In the genomic region with DNA sequence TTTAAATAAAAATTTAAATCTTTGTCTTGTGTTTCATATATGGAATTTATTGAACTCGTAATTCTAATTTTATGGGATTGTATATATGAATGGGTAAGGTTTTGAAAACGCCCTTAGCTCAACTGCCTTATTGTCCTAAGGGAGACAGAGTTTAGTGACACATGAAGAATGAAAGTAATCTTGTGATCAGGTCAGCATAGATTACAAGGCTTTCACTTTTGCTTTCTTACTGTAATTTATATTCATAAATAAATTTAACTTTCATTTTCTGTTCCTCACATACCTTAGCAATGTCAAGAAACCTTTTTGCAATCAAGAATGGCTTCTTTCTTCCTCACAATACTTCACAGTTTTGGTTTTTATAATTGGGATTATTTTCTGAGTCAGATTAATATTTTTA, we compare ENCODE assay signal across 9 cellular contexts. TPM values are rescaled to one million over a fixed set of nuclear protein-coding genes. Genes with fewer than 3 reads are reported as not detected.
DNase-seq lines count a peak whose midpoint lies in the region; ATAC-seq lines count a peak whose summit lies in the region.
"Had no signal": no experiment of that assay in that cellular context is flagged by ENCODE, and none has a peak within 500 bp of the region (broad histone marks: within the 10 kb centered on the region; RNA-seq: fewer than 3 reads in every experiment).

No MANE protein-coding gene starts in this region.

- ATAC-seq in CD4-positive, CD25-positive, alpha-beta regulatory T cell (ENCODE audit: low read depth in 2 of 2): peak; percentile 72 to 77
- ATAC-seq in GM19035 (IDR thresholded peaks at IDR 0.05; ENCODE audit: unreplicated experiment): peak; percentile 84
- peak; percentile 88 for ATAC-seq in HG02885 (IDR thresholded peaks at IDR 0.05; ENCODE audit: poor library complexity, unreplicated experiment)

- peaks cover 24 to 49% (median 35%) of the 10 kb centered on the region in 4 donors for H3K4me1 Mint-ChIP-seq in CD4-positive, CD25-positive, alpha-beta regulatory T cell
- H3K4me1 Mint-ChIP-seq in T-helper 2 cell treated with Interferon-gamma antibody and Interleukin-4, amounts not matched to agents 5 μg/mL and 100 μg/mL, for 36 hours (ENCODE audit: low read depth): peaks cover 14% of the 10 kb centered on the region

- H3K27me3 ChIP-seq in CD4-positive, CD25-positive, alpha-beta regulatory T cell (ENCODE audit: control insufficient read depth, insufficient read depth, low read length): no peaks in the 10 kb centered on the region

- DNase-seq in CD4-positive, CD25-positive, alpha-beta regulatory T cell: peak in 2 of 3 donors; percentile 26 to 50
- no peak for DNase-seq in T-helper 2 cell treated with Interferon-gamma antibody and Interleukin-4, amounts not matched to agents 5 μg/mL and 100 μg/mL, for 36 hours (ENCODE audit: low spot score)
- DNase-seq in effector CD4-positive, alpha-beta T cell: no peak
- DNase-seq in NCI-H1436 treated with DMSO at 0.1 percent for 48 hours (lab: John Stamatoyannopoulos, UW) (no peak), NK-92 (lab: John Stamatoyannopoulos, UW; ENCODE audit: unreplicated experiment) (no peak), HT-29 (ENCODE audit: low spot score) (no peak)
- DNase-seq: activated naive CD4-positive, alpha-beta T cell treated with anti-CD3 and anti-CD28 coated beads for 36 hours had no signal

- no peak overlapping the region for H3K4me3 Mint-ChIP-seq in CD4-positive, CD25-positive, alpha-beta regulatory T cell
- peak overlapping the region; percentile 43 for H3K4me3 Mint-ChIP-seq in T-helper 2 cell treated with Interferon-gamma antibody and Interleukin-4, amounts not matched to agents 5 μg/mL and 100 μg/mL, for 36 hours
- H3K4me3 Mint-ChIP-seq: activated naive CD4-positive, alpha-beta T cell treated with anti-CD3 and anti-CD28 coated beads for 36 hours had no signal

- no peak overlapping the region for H3K27ac Mint-ChIP-seq in CD4-positive, CD25-positive, alpha-beta regulatory T cell
- peak overlapping the region; percentile 20 for H3K27ac Mint-ChIP-seq in T-helper 2 cell treated with Interferon-gamma antibody and Interleukin-4, amounts not matched to agents 5 μg/mL and 100 μg/mL, for 36 hours
- H3K27ac Mint-ChIP-seq: activated naive CD4-positive, alpha-beta T cell treated with anti-CD3 and anti-CD28 coated beads for 36 hours had no signal

- peaks cover 38% of the 10 kb centered on the region for H3K36me3 Mint-ChIP-seq in CD4-positive, CD25-positive, alpha-beta regulatory T cell
- peaks cover 31% of the 10 kb centered on the region for H3K36me3 Mint-ChIP-seq in T-helper 2 cell treated with Interferon-gamma antibody and Interleukin-4, amounts not matched to agents 5 μg/mL and 100 μg/mL, for 36 hours (ENCODE audit: low read depth)

- no peaks in the 10 kb centered on the region for H3K9me3 ChIP-seq in CD4-positive, CD25-positive, alpha-beta regulatory T cell (ENCODE audit: control insufficient read depth in 2 of 2, low read length in 2 of 2)

- peaks cover 11% of the 10 kb centered on the region for H3K4me1 ChIP-seq in CD4-positive, CD25-positive, alpha-beta regulatory T cell (ENCODE audit: control insufficient read depth, insufficient read depth, low read length, poor library complexity, severe bottlenecking)

- peaks cover 0 to 1% (median 0%) of the 10 kb centered on the region in 7 donors for H3K9me3 Mint-ChIP-seq in CD4-positive, CD25-positive, alpha-beta regulatory T cell
- no peaks in the 10 kb centered on the region for H3K9me3 Mint-ChIP-seq in T-helper 2 cell treated with Interferon-gamma antibody and Interleukin-4, amounts not matched to agents 5 μg/mL and 100 μg/mL, for 36 hours

- H3K27me3 Mint-ChIP-seq in CD4-positive, CD25-positive, alpha-beta regulatory T cell: no peaks in the 10 kb centered on the region
- no peaks in the 10 kb centered on the region for H3K27me3 Mint-ChIP-seq in T-helper 2 cell treated with Interferon-gamma antibody and Interleukin-4, amounts not matched to agents 5 μg/mL and 100 μg/mL, for 36 hours (ENCODE audit: low read depth)

- H3K4me3 ChIP-seq in CD4-positive, CD25-positive, alpha-beta regulatory T cell (ENCODE audit: low read depth, low read length): peak overlapping the region; percentile 53

- H3K27ac ChIP-seq in CD4-positive, CD25-positive, alpha-beta regulatory T cell (ENCODE audit: insufficient read depth, low read length, poor library complexity, severe bottlenecking): peak overlapping the region; percentile 41

- H3K36me3 ChIP-seq in CD4-positive, CD25-positive, alpha-beta regulatory T cell (ENCODE audit: control insufficient read depth, insufficient read depth, low read length): peaks cover 37% of the 10 kb centered on the region

RNA-seq across cellular contexts. Expression of a gene that starts 14.4 kb away (rescaled TPM):
- 28.4 TPM for total RNA-seq in CD4-positive, CD25-positive, alpha-beta regulatory T cell
- 10 to 100 TPM; 11.6 to 13.1 (median 12.0) TPM for polyA plus RNA-seq in CD4-positive, CD25-positive, alpha-beta regulatory T cell
- total RNA-seq in HT-29 (2014; rRNA removed; shearing (Covaris generic)): 1.6 and 2.6 TPM in 2 replicates

RNA-seq across cellular contexts. Expression of a gene that starts 26.8 kb away (rescaled TPM):
- total RNA-seq in CD4-positive, CD25-positive, alpha-beta regulatory T cell: 16.3 TPM
- polyA plus RNA-seq in CD4-positive, CD25-positive, alpha-beta regulatory T cell: 1 to 10 TPM; 5.9 to 7.5 (median 6.6) TPM
- 6.0 and 6.1 TPM in 2 replicates for total RNA-seq in HT-29 (2014; rRNA removed; shearing (Covaris generic))

Comparison
In these comparisons a context has a peak if more than half of its experiments do, and no peak if none do; other contexts are left out.
1. DNase-seq: peak in CD4-positive, CD25-positive, alpha-beta regulatory T cell (2 of 3); none in T-helper 2 cell treated with Interferon-gamma antibody and Interleukin-4, amounts not matched to agents 5 μg/mL and 100 μg/mL, for 36 hours (single experiment), effector CD4-positive, alpha-beta T cell (single experiment), NCI-H1436 treated with DMSO at 0.1 percent for 48 hours (single experiment), NK-92 (single experiment) and HT-29 (single experiment).
2. Peak in every context shown above with its lines, with median percentiles within 50 percentile points of each other: ATAC-seq.